1 cellular context compared by ENCODE assay signal in genomic region chr20:38116409-38117165, GRCh38.
TF ChIP-seq lines count a peak whose summit lies in the region.

No MANE protein-coding gene starts in this region.

TF ChIP-seq in endothelial cell of umbilical vein, 7 proteins besides CTCF, POLR2A, EP300 and RAD21 (continued from another document):
- TF ChIP-seq POLR2AphosphoS5 (IDR thresholded peaks at IDR 0.05; ENCODE audit: insufficient read depth, low read depth, low read length) (no peak), MYC (IDR thresholded peaks at IDR 0.05; ENCODE audit: low read depth, low read length) (no peak), FOS (IDR thresholded peaks at IDR 0.05; ENCODE audit: borderline replicate concordance, insufficient read depth, low read length) (no peak), MAX (IDR thresholded peaks at IDR 0.05; ENCODE audit: insufficient read depth, insufficient read length) (no peak), GATA2 (IDR thresholded peaks at IDR 0.05; ENCODE audit: insufficient read depth, insufficient read length, low read depth, low read length) (no peak), JUN (IDR thresholded peaks at IDR 0.05; ENCODE audit: borderline replicate concordance, insufficient read depth, insufficient read length, low read depth) (no peak)
